ENCODE assay signal across 1 cellular context in genomic region chr2:30721668-30722647, GRCh38.
TF ChIP-seq lines count a peak whose summit lies in the region.

No MANE protein-coding gene starts in this region.

TF ChIP-seq in HepG2, 621 proteins besides CTCF, POLR2A, EP300 and RAD21 (continued from another document):
- TF ChIP-seq PAXIP1 (CRISPR knock-in tag; conservative IDR thresholded peaks at IDR 0.05), result peak; percentile 59
- 0 out of 2 replicates have a peak, but pooled peaks have one; percentile 29 for TF ChIP-seq ARID4A (CRISPR knock-in tag; IDR thresholded peaks at IDR 0.05; ENCODE audit: borderline replicate concordance)
- no peak for TF ChIP-seq LCORL (IDR thresholded peaks at IDR 0.05)
- TF ChIP-seq LCORL (CRISPR knock-in tag; IDR thresholded peaks at IDR 0.05), result 0 out of 2 replicates have a peak, but pooled peaks have one; percentile 35
- peak; percentile 37; the same call in 1 of the 2 replicates for TF ChIP-seq HNF4G (IDR thresholded peaks at IDR 0.05; ENCODE audit: borderline replicate concordance, low read depth, low read length)
- 0 out of 2 replicates have a peak, but pooled peaks have one; percentile 20 for TF ChIP-seq HNF4G (CRISPR knock-in tag; IDR thresholded peaks at IDR 0.05; ENCODE audit: borderline replicate concordance, low read depth)
- peak; percentile 23; the same call in 1 of the 2 replicates for TF ChIP-seq SALL1 (CRISPR knock-in tag; IDR thresholded peaks at IDR 0.05)
